7 cellular contexts compared by ENCODE assay signal in the genomic region with DNA sequence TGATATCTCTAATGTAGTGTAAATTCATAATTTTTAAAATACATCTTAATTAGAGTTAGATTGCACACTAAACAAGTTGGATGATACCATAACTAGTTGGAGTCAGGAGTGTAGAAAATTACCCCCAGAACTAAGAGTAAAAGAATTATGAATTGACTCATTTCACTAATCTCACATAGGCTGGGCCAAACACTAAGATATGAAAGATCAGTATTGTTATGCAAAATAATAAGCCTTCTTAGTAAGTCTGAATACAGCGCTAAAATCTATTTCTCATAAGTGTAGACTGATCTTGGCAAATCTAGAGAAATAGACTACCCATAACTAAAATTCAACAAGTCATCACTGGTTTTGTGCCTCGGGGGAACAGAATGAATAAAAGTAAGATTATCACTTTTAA.
"Had no signal": no experiment of that assay in that cellular context is flagged by ENCODE, and none has a peak within 500 bp of the region (broad histone marks: within the 10 kb centered on the region; RNA-seq: fewer than 3 reads in every experiment).

No MANE protein-coding gene starts in this region.

- H3K4me3 ChIP-seq: GM23248 had no signal

- H3K27ac ChIP-seq: GM23248, HL-60 had no signal

- ATAC-seq: HepG2 had no signal

- FAIRE-seq: HepG2 had no signal

- DNase-seq: GM23248, GOT3, H9, HCEC 1CT, KBM-7 had no signal
